In the genomic region with DNA sequence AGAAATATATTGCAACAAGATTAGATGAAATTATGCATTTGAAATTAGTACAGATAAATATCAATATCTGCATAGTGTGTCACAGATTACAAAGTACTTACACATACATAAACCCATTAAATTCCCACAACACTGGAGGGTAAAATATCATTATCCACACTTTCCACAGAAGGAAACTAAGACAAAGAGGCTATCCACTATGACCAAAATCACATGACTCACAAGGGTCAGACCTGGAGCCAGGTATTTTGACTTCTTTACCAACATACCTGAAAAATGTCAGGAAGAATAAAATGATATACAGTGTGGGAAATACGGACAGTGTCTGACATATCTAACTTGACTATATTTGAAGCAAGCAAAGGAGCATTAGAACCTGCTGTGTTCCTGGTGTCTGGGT, we compare ENCODE assay signal across 1 cellular context.
TF ChIP-seq lines count a peak whose summit lies in the region.

No MANE protein-coding gene starts in this region.

TF ChIP-seq in endothelial cell of umbilical vein, 7 proteins besides CTCF, POLR2A, EP300 and RAD21:
- TF ChIP-seq EZH2 (IDR thresholded peaks at IDR 0.05; ENCODE audit: borderline replicate concordance, low read depth, low read length, severe bottlenecking) (no peak), POLR2AphosphoS5 (IDR thresholded peaks at IDR 0.05; ENCODE audit: insufficient read depth, low read depth, low read length) (no peak)
